Comparison of ENCODE assay signal across 6 cellular contexts in genomic region chr15:34554126-34554525, GRCh38. TPM values are rescaled to one million over a fixed set of nuclear protein-coding genes. Genes with fewer than 3 reads are reported as not detected.
A peak's percentile ranks its signal among the peaks of the same experiment; 100 is the strongest.
DNase-seq lines count a peak whose midpoint lies in the region; ATAC-seq and TF ChIP-seq lines count a peak whose summit lies in the region.
"Not testable (repeated sequence)": the region's sequence is repeated elsewhere in the genome, so short reads cannot be mapped to it uniquely, and the experiment has no call there.

No MANE protein-coding gene starts in this region.

- not testable (repeated sequence) for H3K27ac ChIP-seq in RWPE2 (ENCODE audit: poor library complexity, severe bottlenecking); naive thymus-derived CD4-positive, alpha-beta T cell (ENCODE audit: low read depth, low read length)

- H3K9me3 ChIP-seq in RWPE2 (ENCODE audit: severe bottlenecking); naive thymus-derived CD4-positive, alpha-beta T cell (ENCODE audit: control insufficient read depth in 2 of 3, low read length in 3 of 3): not testable (repeated sequence)

- TF ChIP-seq CTCF in RWPE2 (IDR thresholded peaks at IDR 0.05; ENCODE audit: poor library complexity, severe bottlenecking): not testable (repeated sequence)

- peak; percentile 33 for DNase-seq in RWPE2 (ENCODE audit: low spot score)
- DNase-seq in activated CD8-positive, alpha-beta T cell treated with anti-CD3 and anti-CD28 coated beads, Interleukin-2, amount 10 ng/mL, durations not matched to agents 7 days and 5 days; Right ventricle myocardium superior; naive thymus-derived CD4-positive, alpha-beta T cell; stimulated activated naive CD8-positive, alpha-beta T cell treated with anti-CD3 and anti-CD28 coated beads, Interleukin-15, Interleukin-2, amounts not matched to agents 100 U/mL and 50 U/mL, for 24 hours: not testable (repeated sequence)

- H3K4me1 Mint-ChIP-seq in activated CD8-positive, alpha-beta T cell treated with anti-CD3 and anti-CD28 coated beads, Interleukin-2, amount 10 ng/mL, durations not matched to agents 7 days and 5 days (ENCODE audit: low read depth); activated naive CD4-positive, alpha-beta T cell treated with anti-CD3 and anti-CD28 coated beads, Interleukin-2, amount 50 U/mL, for 24 hours; naive thymus-derived CD4-positive, alpha-beta T cell: not testable (repeated sequence)

- not testable (repeated sequence) for H3K36me3 Mint-ChIP-seq in activated CD8-positive, alpha-beta T cell treated with anti-CD3 and anti-CD28 coated beads, Interleukin-2, amount 10 ng/mL, durations not matched to agents 7 days and 5 days (ENCODE audit: low read depth); activated naive CD4-positive, alpha-beta T cell treated with anti-CD3 and anti-CD28 coated beads, Interleukin-2, amount 50 U/mL, for 24 hours; naive thymus-derived CD4-positive, alpha-beta T cell

- ATAC-seq in RWPE2 (ENCODE audit: low read depth): peak; percentile 34
- ATAC-seq in activated CD8-positive, alpha-beta T cell treated with anti-CD3 and anti-CD28 coated beads, Interleukin-2, amount 10 ng/mL, durations not matched to agents 7 days and 5 days: not testable (repeated sequence)
- peak; percentile 15 for ATAC-seq in Right ventricle myocardium superior (ENCODE audit: poor library complexity)
- peak; percentile 30 for ATAC-seq in naive thymus-derived CD4-positive, alpha-beta T cell
- ATAC-seq in stimulated activated naive CD8-positive, alpha-beta T cell treated with anti-CD3 and anti-CD28 coated beads, Interleukin-15, Interleukin-2, amounts not matched to agents 100 U/mL and 50 U/mL, for 24 hours: peak; percentile 6

- H3K36me3 ChIP-seq in RWPE2 (ENCODE audit: low read depth); naive thymus-derived CD4-positive, alpha-beta T cell (ENCODE audit: control insufficient read depth in 2 of 3, insufficient read depth in 3 of 3, low read length in 3 of 3): not testable (repeated sequence)

- not testable (repeated sequence) for H3K9me3 Mint-ChIP-seq in activated CD8-positive, alpha-beta T cell treated with anti-CD3 and anti-CD28 coated beads, Interleukin-2, amount 10 ng/mL, durations not matched to agents 7 days and 5 days (ENCODE audit: insufficient read depth); activated naive CD4-positive, alpha-beta T cell treated with anti-CD3 and anti-CD28 coated beads, Interleukin-2, amount 50 U/mL, for 24 hours; naive thymus-derived CD4-positive, alpha-beta T cell

- not testable (repeated sequence) for H3K27me3 ChIP-seq in RWPE2 (ENCODE audit: insufficient read depth, poor library complexity, severe bottlenecking); naive thymus-derived CD4-positive, alpha-beta T cell (ENCODE audit: control insufficient read depth in 2 of 2, insufficient read depth in 2 of 2, low read length in 2 of 2)

- not testable (repeated sequence) for H3K4me1 ChIP-seq in RWPE2 (ENCODE audit: insufficient read depth, poor library complexity, severe bottlenecking); naive thymus-derived CD4-positive, alpha-beta T cell (ENCODE audit: control insufficient read depth in 2 of 2, insufficient read depth in 2 of 2, low read length in 2 of 2)

- intact Hi-C loops in Right ventricle myocardium superior (cut with DNase I); naive thymus-derived CD4-positive, alpha-beta T cell (cut with micrococcal nuclease): not testable (repeated sequence)

- not testable (repeated sequence) for H3K27me3 Mint-ChIP-seq in activated CD8-positive, alpha-beta T cell treated with anti-CD3 and anti-CD28 coated beads, Interleukin-2, amount 10 ng/mL, durations not matched to agents 7 days and 5 days (ENCODE audit: low read depth); activated naive CD4-positive, alpha-beta T cell treated with anti-CD3 and anti-CD28 coated beads, Interleukin-2, amount 50 U/mL, for 24 hours; naive thymus-derived CD4-positive, alpha-beta T cell

- POLR2A ChIA-PET in activated CD8-positive, alpha-beta T cell treated with anti-CD3 and anti-CD28 coated beads, Interleukin-2, amount 10 ng/mL, durations not matched to agents 7 days and 5 days (lab: Charles Lee); naive thymus-derived CD4-positive, alpha-beta T cell (lab: Charles Lee): not testable (repeated sequence)

- H3K4me3 Mint-ChIP-seq in activated CD8-positive, alpha-beta T cell treated with anti-CD3 and anti-CD28 coated beads, Interleukin-2, amount 10 ng/mL, durations not matched to agents 7 days and 5 days; activated naive CD4-positive, alpha-beta T cell treated with anti-CD3 and anti-CD28 coated beads, Interleukin-2, amount 50 U/mL, for 24 hours; naive thymus-derived CD4-positive, alpha-beta T cell: not testable (repeated sequence)

- CTCF ChIA-PET in activated CD8-positive, alpha-beta T cell treated with anti-CD3 and anti-CD28 coated beads, Interleukin-2, amount 10 ng/mL, durations not matched to agents 7 days and 5 days (lab: Charles Lee); naive thymus-derived CD4-positive, alpha-beta T cell (lab: Charles Lee): not testable (repeated sequence)

- H3K4me3 ChIP-seq in RWPE2 (ENCODE audit: severe bottlenecking); naive thymus-derived CD4-positive, alpha-beta T cell (ENCODE audit: low read length): not testable (repeated sequence)

- peak overlapping the region; percentile 73 for H3K27ac Mint-ChIP-seq in activated CD8-positive, alpha-beta T cell treated with anti-CD3 and anti-CD28 coated beads, Interleukin-2, amount 10 ng/mL, durations not matched to agents 7 days and 5 days
- peak overlapping the region; percentile 79 for H3K27ac Mint-ChIP-seq in activated naive CD4-positive, alpha-beta T cell treated with anti-CD3 and anti-CD28 coated beads, Interleukin-2, amount 50 U/mL, for 24 hours
- peak overlapping the region in 4 of 9 donors; percentile 58 to 93 (median 70) for H3K27ac Mint-ChIP-seq in naive thymus-derived CD4-positive, alpha-beta T cell

RNA-seq across cellular contexts. Expression of gene GOLGA8B, which starts 29.3 kb away (rescaled TPM):
- 100 to 1,000 TPM; 189 to 191 TPM for total RNA-seq in activated CD8-positive, alpha-beta T cell treated with anti-CD3 and anti-CD28 coated beads, Interleukin-2, amount 10 ng/mL, durations not matched to agents 7 days and 5 days
- total RNA-seq in Right ventricle myocardium superior: 9.1 TPM
- 100 to 1,000 TPM; 285 to 393 (median 315) TPM for total RNA-seq in naive thymus-derived CD4-positive, alpha-beta T cell
- polyA plus RNA-seq in naive thymus-derived CD4-positive, alpha-beta T cell: 1 to 10 TPM; 2.5 to 8.6 TPM

Comparison
In these comparisons a context has a peak if more than half of its experiments do, and no peak if none do; other contexts are left out.
1. RNA of gene GOLGA8B, which starts 29.3 kb away (total RNA-seq): 285 to 393 TPM in naive thymus-derived CD4-positive, alpha-beta T cell and 189 to 191 TPM in activated CD8-positive, alpha-beta T cell treated with anti-CD3 and anti-CD28 coated beads, Interleukin-2, amount 10 ng/mL, durations not matched to agents 7 days and 5 days; 9.1 TPM in Right ventricle myocardium superior (single experiment); every median in the first group is over 10 times any median in the second.